8 cellular contexts compared by ENCODE assay signal in the genomic region with DNA sequence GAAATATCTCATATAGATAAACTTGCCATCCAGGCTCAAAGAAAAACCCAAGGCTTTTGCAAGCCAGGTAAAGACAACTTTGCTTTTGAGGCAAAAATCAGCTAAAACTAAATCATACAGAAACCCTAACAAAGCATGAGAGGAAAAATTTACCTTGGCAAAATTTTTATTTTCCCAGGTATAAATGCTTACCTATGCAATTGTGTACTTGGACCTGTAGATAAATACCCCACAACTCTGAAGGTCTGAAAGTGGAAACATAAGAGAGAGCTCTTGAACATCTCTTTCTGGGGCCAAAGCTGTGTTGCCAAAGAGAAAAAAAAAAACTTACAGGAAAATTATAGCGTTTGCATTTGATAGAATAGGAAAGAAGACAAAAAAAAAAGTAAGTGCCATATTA. TPM values are rescaled to one million over a fixed set of nuclear protein-coding genes. Genes with fewer than 3 reads are reported as not detected.
"Had no signal": no experiment of that assay in that cellular context is flagged by ENCODE, and none has a peak within 500 bp of the region (broad histone marks: within the 10 kb centered on the region; RNA-seq: fewer than 3 reads in every experiment).

No MANE protein-coding gene starts in this region.

- DNase-seq: IMR-90, KBM-7, KG1 had no signal

- H3K27ac ChIP-seq: HL-60 had no signal

- H3K4me1 Mint-ChIP-seq: IgD-negative memory B cell had no signal

- ATAC-seq: K562 had no signal

- H3K4me3 ChIP-seq: K562 had no signal

- H3K4me3 Mint-ChIP-seq: IgD-negative memory B cell had no signal

- H3K27ac Mint-ChIP-seq: IgD-negative memory B cell had no signal

- H3K36me3 Mint-ChIP-seq: IgD-negative memory B cell had no signal

- FAIRE-seq: HTR-8/SVneo, K562 had no signal

RNA-seq across cellular contexts. Expression of gene CSRNP3, which starts 14.6 kb away (rescaled TPM):
- total RNA-seq: HT1080, K562 had no signal
- polyA plus RNA-seq: IgD-negative memory B cell, K562 had no signal
